Comparison of ENCODE assay signal across 8 cellular contexts in the genomic region with DNA sequence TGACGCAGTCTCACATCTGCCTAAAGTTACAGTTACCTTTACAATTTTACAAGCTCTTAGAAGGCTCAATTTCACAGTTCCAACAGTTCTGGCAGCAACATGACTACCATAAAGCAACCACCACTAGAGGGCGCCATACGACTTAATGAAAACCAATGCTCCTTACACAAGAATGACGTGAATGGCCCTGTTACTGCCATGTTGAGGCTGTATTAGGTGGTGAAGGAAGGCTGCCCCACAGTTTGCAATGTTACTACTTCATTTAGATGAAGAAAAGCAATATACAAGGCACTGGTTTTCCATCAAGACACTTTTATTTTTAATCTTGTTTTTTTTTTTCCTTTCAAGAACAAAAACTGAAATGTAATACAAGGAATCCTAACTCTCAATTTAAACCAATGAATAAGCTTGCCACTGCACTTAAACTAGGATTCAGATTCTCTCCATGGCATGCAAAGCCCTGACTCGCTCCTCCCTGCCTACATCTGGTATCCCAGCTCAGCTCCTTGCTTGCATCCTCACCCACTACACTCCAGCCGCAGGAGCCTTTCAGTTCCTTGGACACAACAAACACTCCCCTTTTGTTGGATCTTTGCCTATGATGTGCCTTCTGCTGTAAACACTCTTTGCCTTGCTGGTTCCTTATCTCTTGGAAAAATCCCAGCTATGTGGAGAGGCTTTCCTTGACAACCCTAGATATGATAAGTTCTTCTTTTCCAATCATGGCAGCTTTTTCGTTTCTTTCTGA.
A peak's percentile ranks its signal among the peaks of the same experiment; 100 is the strongest.
DNase-seq lines count a peak whose midpoint lies in the region; ATAC-seq and TF ChIP-seq lines count a peak whose summit lies in the region.

No MANE protein-coding gene starts in this region.

- H3K4me3 Mint-ChIP-seq in activated naive CD8-positive, alpha-beta T cell treated with anti-CD3 and anti-CD28 coated beads, Interleukin-2, amount 50 U/mL, for 24 hours, result no peak overlapping the region

- peaks cover 9% of the 10 kb centered on the region for H3K36me3 Mint-ChIP-seq in activated naive CD8-positive, alpha-beta T cell treated with anti-CD3 and anti-CD28 coated beads, Interleukin-2, amount 50 U/mL, for 24 hours (ENCODE audit: low read depth)

- TF ChIP-seq CTCF in GM13976 (IDR thresholded peaks at IDR 0.05; ENCODE audit: borderline replicate concordance, control extremely low read depth, extremely low read depth, insufficient read depth, missing control alignments) (peak; percentile 61), retinal pigment epithelial cell (conservative IDR thresholded peaks at IDR 0.05; ENCODE audit: low read depth, low read length) (peak; percentile 77)

- DNase-seq in GM13976 (ENCODE audit: low spot score) (peak; percentile 26), NCI-H1105 (lab: John Stamatoyannopoulos, UW) (peak; percentile 52), SW 1271 (lab: John Stamatoyannopoulos, UW) (peak; percentile 3 to 69), left ventricle myocardium superior (peak; percentile 56), retinal pigment epithelial cell (ENCODE audit: low read depth) (peak; percentile 46), epidermal melanocyte (ENCODE audit: insufficient read length, low spot score) (no peak)
- peak; percentile 80 for DNase-seq in activated naive CD8-positive, alpha-beta T cell treated with anti-CD3 and anti-CD28 coated beads, Interleukin-2, amount 50 U/mL, for 24 hours

- H3K4me3 ChIP-seq in retinal pigment epithelial cell (ENCODE audit: low read length), result no peak overlapping the region

- H3K4me1 Mint-ChIP-seq in activated naive CD8-positive, alpha-beta T cell treated with anti-CD3 and anti-CD28 coated beads, Interleukin-2, amount 50 U/mL, for 24 hours, result no peaks in the 10 kb centered on the region

- H3K9me3 Mint-ChIP-seq in activated naive CD8-positive, alpha-beta T cell treated with anti-CD3 and anti-CD28 coated beads, Interleukin-2, amount 50 U/mL, for 24 hours, result no peaks in the 10 kb centered on the region

- H3K27ac Mint-ChIP-seq in activated naive CD8-positive, alpha-beta T cell treated with anti-CD3 and anti-CD28 coated beads, Interleukin-2, amount 50 U/mL, for 24 hours, result no peak overlapping the region

- H3K27me3 Mint-ChIP-seq in activated naive CD8-positive, alpha-beta T cell treated with anti-CD3 and anti-CD28 coated beads, Interleukin-2, amount 50 U/mL, for 24 hours, result no peaks in the 10 kb centered on the region

- ATAC-seq in HG02678 (IDR thresholded peaks at IDR 0.05; ENCODE audit: unreplicated experiment), result peak; percentile 89
- peak; percentile 61 for ATAC-seq in activated naive CD8-positive, alpha-beta T cell treated with anti-CD3 and anti-CD28 coated beads, Interleukin-2, amount 50 U/mL, for 24 hours
- peak; percentile 85 for ATAC-seq in left ventricle myocardium superior

- in situ Hi-C loops in GM13976 (cut with MboI; ENCODE audit: low sequenced_read_pairs, unreplicated experiment), result no loop called here

- intact Hi-C loops in left ventricle myocardium superior (cut with micrococcal nuclease), result no loop called here
